Comparison of ENCODE assay signal across 17 cellular contexts in genomic region chr4:5504486-5504885, GRCh38.
A peak's percentile ranks its signal among the peaks of the same experiment; 100 is the strongest.
DNase-seq lines count a peak whose midpoint lies in the region; ATAC-seq, FAIRE-seq and TF ChIP-seq lines count a peak whose summit lies in the region.
"Had no signal": no experiment of that assay in that cellular context is flagged by ENCODE, and none has a peak within 500 bp of the region (broad histone marks: within the 10 kb centered on the region; RNA-seq: fewer than 3 reads in every experiment).

No MANE protein-coding gene starts in this region.

- no peak for FAIRE-seq in bronchial epithelial cell (lab: Jason Lieb, UNC)
- FAIRE-seq: A204.1, GM12878, GM18507 had no signal

- H3K27ac ChIP-seq in RWPE2 (ENCODE audit: poor library complexity, severe bottlenecking), result peak overlapping the region; percentile 9
- H3K27ac ChIP-seq: HL-60 had no signal

- no peaks in the 10 kb centered on the region for H3K9me3 ChIP-seq in RWPE2 (ENCODE audit: severe bottlenecking)

- no peak overlapping the region for H3K4me3 ChIP-seq in RWPE2 (ENCODE audit: severe bottlenecking)
- no peak overlapping the region for H3K4me3 ChIP-seq in bronchial epithelial cell (ENCODE audit: low read depth, low read length)
- no peak overlapping the region for H3K4me3 ChIP-seq in fibroblast of mammary gland (ENCODE audit: control insufficient read depth, low read depth, low read length)
- H3K4me3 ChIP-seq: GM12878 had no signal

- H3K36me3 ChIP-seq in RWPE2 (ENCODE audit: low read depth), result no peaks in the 10 kb centered on the region
- H3K36me3 ChIP-seq in bronchial epithelial cell (ENCODE audit: control insufficient read depth, insufficient read depth, low read length), result no peaks in the 10 kb centered on the region

- TF ChIP-seq CTCF in RWPE2 (IDR thresholded peaks at IDR 0.05; ENCODE audit: poor library complexity, severe bottlenecking) (no peak), bronchial epithelial cell (IDR thresholded peaks at IDR 0.05; ENCODE audit: insufficient read depth, low read length, severe bottlenecking) (no peak), fibroblast of mammary gland (conservative IDR thresholded peaks at IDR 0.05; ENCODE audit: control insufficient read depth, insufficient read depth, low read depth, low read length) (no peak)

- H3K4me1 ChIP-seq in RWPE2 (ENCODE audit: insufficient read depth, poor library complexity, severe bottlenecking), result peaks cover 13% of the 10 kb centered on the region

- peak; percentile 90 for ATAC-seq in RWPE2 (ENCODE audit: low read depth)
- no peak for ATAC-seq in GM19397 (IDR thresholded peaks at IDR 0.05; ENCODE audit: unreplicated experiment)
- ATAC-seq in GM18519 (IDR thresholded peaks at IDR 0.05; ENCODE audit: low FRiP score, unreplicated experiment), result no peak
- ATAC-seq in HG03457 (IDR thresholded peaks at IDR 0.05; ENCODE audit: unreplicated experiment), result no peak
- ATAC-seq in Right ventricle myocardium superior (ENCODE audit: poor library complexity), result no peak
- ATAC-seq: GM12878 had no signal

- DNase-seq in RWPE2 (ENCODE audit: low spot score), result no peak
- peak; percentile 89 for DNase-seq in bronchial epithelial cell (ENCODE audit: low read depth)
- peak; percentile 5 for DNase-seq in fibroblast of mammary gland (ENCODE audit: low read depth)
- no peak for DNase-seq in Right ventricle myocardium superior
- DNase-seq: C1 segment of cervical spinal cord; Calu3; CD4-positive, alpha-beta T cell; DMS 273 treated with DMSO at 0.1 percent for 48 hours; GOT3; H9 had no signal

- intact Hi-C loops in Right ventricle myocardium superior (cut with DNase I), result no loop called here

- H3K27me3 ChIP-seq in RWPE2 (ENCODE audit: insufficient read depth, poor library complexity, severe bottlenecking), result no peaks in the 10 kb centered on the region
- no peaks in the 10 kb centered on the region for H3K27me3 ChIP-seq in bronchial epithelial cell (ENCODE audit: control insufficient read depth, insufficient read depth, low read length)

Comparison
In these comparisons a context has a peak if more than half of its experiments do, and no peak if none do; other contexts are left out.
1. DNase-seq: peak in bronchial epithelial cell (single experiment) and fibroblast of mammary gland (single experiment); none in RWPE2 (single experiment) and Right ventricle myocardium superior (single experiment).